ENCODE assay signal across 26 cellular contexts in the genomic region with DNA sequence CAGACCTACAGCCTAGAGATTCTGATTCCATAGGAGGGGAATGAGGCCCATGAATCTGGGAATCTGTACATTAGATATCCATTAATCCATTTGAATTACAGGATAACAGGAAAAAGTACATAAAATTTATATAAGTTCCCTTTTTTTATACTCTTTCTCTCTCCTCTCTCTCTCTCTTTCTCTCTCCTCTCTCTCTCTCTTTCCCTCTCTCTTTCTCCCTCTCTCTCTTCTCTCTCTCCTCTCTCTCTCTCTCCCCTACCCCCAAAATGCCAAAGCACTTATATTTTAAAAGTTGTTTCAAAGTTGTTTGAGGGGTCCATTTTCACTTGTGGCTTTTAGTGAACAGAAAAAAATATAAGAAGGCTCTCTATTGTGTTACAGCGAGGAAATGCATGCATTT. TPM values are rescaled to one million over a fixed set of nuclear protein-coding genes. Genes with fewer than 3 reads are reported as not detected.
DNase-seq lines count a peak whose midpoint lies in the region; ATAC-seq and TF ChIP-seq lines count a peak whose summit lies in the region.
"Had no signal": no experiment of that assay in that cellular context is flagged by ENCODE, and none has a peak within 500 bp of the region (broad histone marks: within the 10 kb centered on the region; RNA-seq: fewer than 3 reads in every experiment).

No MANE protein-coding gene starts in this region.

- no TSS peak for BruUV-seq in OCI-LY7 (replicated peaks; lab: Mats Ljungman, UMichigan)

- no peaks in the 10 kb centered on the region for H3K9me3 ChIP-seq in OCI-LY7 (ENCODE audit: low read length)
- no peaks in the 10 kb centered on the region for H3K9me3 ChIP-seq in naive thymus-derived CD4-positive, alpha-beta T cell (ENCODE audit: control insufficient read depth in 2 of 3, low read length in 3 of 3)
- H3K9me3 ChIP-seq in neural progenitor cell (ENCODE audit: low read depth), result no peaks in the 10 kb centered on the region
- H3K9me3 ChIP-seq: BE2C had no signal

- TF ChIP-seq CTCF in OCI-LY7 (conservative IDR thresholded peaks at IDR 0.05; ENCODE audit: low read length), result no peak
- no peak for TF ChIP-seq CTCF in neural progenitor cell (IDR thresholded peaks at IDR 0.05)

- peak overlapping the region; percentile 77; the same call in 1 of the 2 replicates for H2AFZ ChIP-seq in OCI-LY7 (ENCODE audit: low read length)
- no peak overlapping the region for H2AFZ ChIP-seq in neural progenitor cell (replicated peaks)

- no peak for ATAC-seq in naive thymus-derived CD4-positive, alpha-beta T cell
- ATAC-seq: GM12878 had no signal

- H3K4me1 Mint-ChIP-seq in activated naive CD4-positive, alpha-beta T cell treated with anti-CD3 and anti-CD28 coated beads, Interleukin-2, amount 50 U/mL, for 24 hours, result peaks cover 63% of the 10 kb centered on the region
- H3K4me1 Mint-ChIP-seq in activated naive CD4-positive, alpha-beta T cell treated with anti-CD3 and anti-CD28 coated beads for 36 hours (ENCODE audit: low read depth), result peaks cover 39% of the 10 kb centered on the region
- H3K4me1 Mint-ChIP-seq in naive thymus-derived CD4-positive, alpha-beta T cell, result peaks cover 16 to 64% (median 47%) of the 10 kb centered on the region in 7 donors
- H3K4me1 Mint-ChIP-seq in neural progenitor cell, result no peaks in the 10 kb centered on the region
- H3K4me1 Mint-ChIP-seq: CD14-positive monocyte had no signal

- no peak for DNase-seq in activated naive CD4-positive, alpha-beta T cell treated with anti-CD3 and anti-CD28 coated beads for 36 hours
- DNase-seq in OCI-LY7 (ENCODE audit: low spot score) (no peak), cardiac septum (ENCODE audit: low spot score) (no peak), neural progenitor cell (ENCODE audit: low spot score) (no peak)
- DNase-seq in naive thymus-derived CD4-positive, alpha-beta T cell, result no peak
- DNase-seq: 8988T; ACHN; BE2C; C1 segment of cervical spinal cord; CD4-positive, alpha-beta memory T cell; CD4-positive, CD25-positive, alpha-beta regulatory T cell; CD8-positive, alpha-beta memory T cell; COR-L47; DMS 273 treated with DMSO at 0.1 percent for 48 hours; DMS153; DMS53; DMS79; DND-41; EL; GDM1 had no signal

- no peaks in the 10 kb centered on the region for H3K79me2 ChIP-seq in OCI-LY7 (ENCODE audit: insufficient read depth, low read depth, low read length)
- H3K79me2 ChIP-seq in neural progenitor cell (ENCODE audit: low read depth), result no peaks in the 10 kb centered on the region

- H3K4me3 ChIP-seq in OCI-LY7 (ENCODE audit: low read depth, low read length, poor library complexity, severe bottlenecking) (no peak overlapping the region), neural progenitor cell (no peak overlapping the region)
- no peak overlapping the region for H3K4me3 ChIP-seq in naive thymus-derived CD4-positive, alpha-beta T cell (ENCODE audit: low read length)
- H3K4me3 ChIP-seq: BLaER1, GM12878 had no signal

- H3K4me2 ChIP-seq in OCI-LY7 (ENCODE audit: low read length) (no peak overlapping the region), neural progenitor cell (no peak overlapping the region)
- H3K4me2 ChIP-seq: BLaER1 had no signal

- CTCF ChIA-PET in activated naive CD4-positive, alpha-beta T cell treated with anti-CD3 and anti-CD28 coated beads for 36 hours (lab: Charles Lee), result interaction anchor here (0.7 kb wide), 1 partner anchor 35 kb away, joined by 3 read pairs; no protein-coding TSS in a partner anchor
- CTCF ChIA-PET in OCI-LY7 (lab: Charles Lee; ENCODE audit: unreplicated experiment), result no interaction called here
- CTCF ChIA-PET in naive thymus-derived CD4-positive, alpha-beta T cell (lab: Charles Lee), result no interaction called here

- peak overlapping the region; percentile 76 for H3K27ac Mint-ChIP-seq in activated naive CD4-positive, alpha-beta T cell treated with anti-CD3 and anti-CD28 coated beads, Interleukin-2, amount 50 U/mL, for 24 hours
- H3K27ac Mint-ChIP-seq in activated naive CD4-positive, alpha-beta T cell treated with anti-CD3 and anti-CD28 coated beads for 36 hours, result no peak overlapping the region
- peak overlapping the region in 5 of 9 donors; percentile 20 to 76 (median 52) for H3K27ac Mint-ChIP-seq in naive thymus-derived CD4-positive, alpha-beta T cell
- no peak overlapping the region for H3K27ac Mint-ChIP-seq in neural progenitor cell
- H3K27ac Mint-ChIP-seq: CD14-positive monocyte; CD4-positive, CD25-positive, alpha-beta regulatory T cell; CD8-positive, alpha-beta memory T cell had no signal

- no peak overlapping the region for H3K4me3 Mint-ChIP-seq in activated naive CD4-positive, alpha-beta T cell treated with anti-CD3 and anti-CD28 coated beads, Interleukin-2, amount 50 U/mL, for 24 hours
- no peak overlapping the region for H3K4me3 Mint-ChIP-seq in activated naive CD4-positive, alpha-beta T cell treated with anti-CD3 and anti-CD28 coated beads for 36 hours
- H3K4me3 Mint-ChIP-seq in naive thymus-derived CD4-positive, alpha-beta T cell, result peak overlapping the region in 1 of 10 donors; percentile 22
- H3K4me3 Mint-ChIP-seq in neural progenitor cell, result no peak overlapping the region
- H3K4me3 Mint-ChIP-seq: CD14-positive monocyte; CD4-positive, alpha-beta memory T cell; CD8-positive, alpha-beta memory T cell had no signal

- H3K9ac ChIP-seq in neural progenitor cell, result no peak overlapping the region
- H3K9ac ChIP-seq: BLaER1 had no signal

- no peaks in the 10 kb centered on the region for H3K27me3 ChIP-seq in naive thymus-derived CD4-positive, alpha-beta T cell (ENCODE audit: control insufficient read depth in 2 of 2, insufficient read depth in 2 of 2, low read length in 2 of 2)
- no peaks in the 10 kb centered on the region for H3K27me3 ChIP-seq in neural progenitor cell
- H3K27me3 ChIP-seq: BE2C, BLaER1 had no signal

- no peaks in the 10 kb centered on the region for H3F3A ChIP-seq in neural progenitor cell (ENCODE audit: low read depth)

- H3K36me3 ChIP-seq in OCI-LY7 (ENCODE audit: insufficient read depth, low read length), result no peaks in the 10 kb centered on the region
- H3K36me3 ChIP-seq in naive thymus-derived CD4-positive, alpha-beta T cell (ENCODE audit: control insufficient read depth in 2 of 3, insufficient read depth in 3 of 3, low read length in 3 of 3), result no peaks in the 10 kb centered on the region
- no peaks in the 10 kb centered on the region for H3K36me3 ChIP-seq in neural progenitor cell
- H3K36me3 ChIP-seq: BE2C, BLaER1 had no signal

- H3K27me3 Mint-ChIP-seq in activated naive CD4-positive, alpha-beta T cell treated with anti-CD3 and anti-CD28 coated beads, Interleukin-2, amount 50 U/mL, for 24 hours, result no peaks in the 10 kb centered on the region
- H3K27me3 Mint-ChIP-seq in activated naive CD4-positive, alpha-beta T cell treated with anti-CD3 and anti-CD28 coated beads for 36 hours (ENCODE audit: low read depth), result no peaks in the 10 kb centered on the region
- H3K27me3 Mint-ChIP-seq in naive thymus-derived CD4-positive, alpha-beta T cell, result peaks cover 0 to 6% (median 0%) of the 10 kb centered on the region in 5 donors
- peaks cover 2% of the 10 kb centered on the region for H3K27me3 Mint-ChIP-seq in neural progenitor cell (ENCODE audit: insufficient read depth, low read depth)

- H3K4me1 ChIP-seq in OCI-LY7 (ENCODE audit: insufficient read depth, low read length, poor library complexity, severe bottlenecking), result no peaks in the 10 kb centered on the region
- H3K4me1 ChIP-seq in naive thymus-derived CD4-positive, alpha-beta T cell (ENCODE audit: control insufficient read depth in 2 of 2, insufficient read depth in 2 of 2, low read length in 2 of 2), result peaks cover 0 to 21% of the 10 kb centered on the region in 2 donors
- peaks cover 5% of the 10 kb centered on the region for H3K4me1 ChIP-seq in neural progenitor cell
- H3K4me1 ChIP-seq: BLaER1 had no signal

- H4K20me1 ChIP-seq in OCI-LY7 (ENCODE audit: insufficient read depth, low read length) (no peaks in the 10 kb centered on the region), neural progenitor cell (ENCODE audit: low read depth) (no peaks in the 10 kb centered on the region)
- H4K20me1 ChIP-seq: BLaER1 had no signal

- H3K9me3 Mint-ChIP-seq in activated naive CD4-positive, alpha-beta T cell treated with anti-CD3 and anti-CD28 coated beads, Interleukin-2, amount 50 U/mL, for 24 hours, result no peaks in the 10 kb centered on the region
- H3K9me3 Mint-ChIP-seq in activated naive CD4-positive, alpha-beta T cell treated with anti-CD3 and anti-CD28 coated beads for 36 hours, result no peaks in the 10 kb centered on the region
- H3K9me3 Mint-ChIP-seq in naive thymus-derived CD4-positive, alpha-beta T cell, result peaks cover 0 to 4% (median 0%) of the 10 kb centered on the region in 11 donors
- H3K9me3 Mint-ChIP-seq in neural progenitor cell, result peaks cover 4% of the 10 kb centered on the region
- H3K9me3 Mint-ChIP-seq: CD4-positive, alpha-beta memory T cell; CD4-positive, CD25-positive, alpha-beta regulatory T cell; CD8-positive, alpha-beta memory T cell had no signal

- peaks cover 25% of the 10 kb centered on the region for H3K36me3 Mint-ChIP-seq in activated naive CD4-positive, alpha-beta T cell treated with anti-CD3 and anti-CD28 coated beads, Interleukin-2, amount 50 U/mL, for 24 hours
- peaks cover 29% of the 10 kb centered on the region for H3K36me3 Mint-ChIP-seq in activated naive CD4-positive, alpha-beta T cell treated with anti-CD3 and anti-CD28 coated beads for 36 hours (ENCODE audit: low read depth)
- H3K36me3 Mint-ChIP-seq in naive thymus-derived CD4-positive, alpha-beta T cell, result peaks cover 0 to 18% (median 12%) of the 10 kb centered on the region in 5 donors
- peaks cover 6% of the 10 kb centered on the region for H3K36me3 Mint-ChIP-seq in neural progenitor cell
- H3K36me3 Mint-ChIP-seq: CD14-positive monocyte; CD8-positive, alpha-beta memory T cell had no signal

- intact Hi-C loops in activated naive CD4-positive, alpha-beta T cell treated with anti-CD3 and anti-CD28 coated beads for 36 hours (cut with micrococcal nuclease), result no loop called here
- intact Hi-C loops in OCI-LY7 (cut with micrococcal nuclease; ENCODE audit: unreplicated experiment) (no loop called here), cardiac septum (cut with DNase I) (no loop called here)
- intact Hi-C loops in naive thymus-derived CD4-positive, alpha-beta T cell (cut with micrococcal nuclease), result no loop called here

- H3K9me2 ChIP-seq in OCI-LY7 (ENCODE audit: insufficient read depth, low read length), result no peaks in the 10 kb centered on the region

- POLR2A ChIA-PET in OCI-LY7 (lab: Charles Lee), result no interaction called here
- POLR2A ChIA-PET in naive thymus-derived CD4-positive, alpha-beta T cell (lab: Charles Lee), result interaction anchor here (1.0 kb wide), 1 partner anchor 11 kb away, joined by 3 read pairs; no protein-coding TSS in a partner anchor

- H3K27ac ChIP-seq in OCI-LY7 (ENCODE audit: low read depth, low read length, poor library complexity, severe bottlenecking) (no peak overlapping the region), neural progenitor cell (no peak overlapping the region)
- no peak overlapping the region for H3K27ac ChIP-seq in naive thymus-derived CD4-positive, alpha-beta T cell (ENCODE audit: low read depth, low read length)
- H3K27ac ChIP-seq: BLaER1 had no signal

RNA-seq across cellular contexts. Expression of gene TSHZ2, which starts 15.1 kb away (rescaled TPM):
- 10 to 100 TPM; 34.1 to 37.8 TPM for total RNA-seq in activated naive CD4-positive, alpha-beta T cell treated with anti-CD3 and anti-CD28 coated beads for 36 hours
- total RNA-seq in OCI-LY7 (2014; rRNA removed; shearing (Covaris generic)), result not detected in 2 replicates
- total RNA-seq in OCI-LY7 (2022), result not detected in 2 replicates
- total RNA-seq in naive thymus-derived CD4-positive, alpha-beta T cell, result 10 to 100 TPM; 21.0 to 84.5 (median 59.2) TPM
- 1 to 10 TPM; 6.0 to 7.7 TPM for polyA plus RNA-seq in naive thymus-derived CD4-positive, alpha-beta T cell
- 7.5 TPM for total RNA-seq in cardiac septum
- 1.8 and 3.9 TPM in 2 replicates for total RNA-seq in neural progenitor cell (ENCODE audit: low replicate concordance)
- total RNA-seq: G401 had no signal
- polyA plus RNA-seq: AG04450, CD14-positive monocyte had no signal

Comparison
In these comparisons a context has a peak if more than half of its experiments do, and no peak if none do; other contexts are left out.
1. H3K27ac Mint-ChIP-seq: peak in activated naive CD4-positive, alpha-beta T cell treated with anti-CD3 and anti-CD28 coated beads, Interleukin-2, amount 50 U/mL, for 24 hours (single experiment) and naive thymus-derived CD4-positive, alpha-beta T cell (5 of 9); none in activated naive CD4-positive, alpha-beta T cell treated with anti-CD3 and anti-CD28 coated beads for 36 hours (single experiment) and neural progenitor cell (single experiment).